In genomic region chr5:148827723-148828122, GRCh38 we compare ENCODE assay signal across 10 cellular contexts. TPM values are rescaled to one million over a fixed set of nuclear protein-coding genes. Genes with fewer than 3 reads are reported as not detected.
A peak's percentile ranks its signal among the peaks of the same experiment; 100 is the strongest.
DNase-seq lines count a peak whose midpoint lies in the region; ATAC-seq and TF ChIP-seq lines count a peak whose summit lies in the region.
"Had no signal": no experiment of that assay in that cellular context is flagged by ENCODE, and none has a peak within 500 bp of the region (broad histone marks: within the 10 kb centered on the region; RNA-seq: fewer than 3 reads in every experiment).

No MANE protein-coding gene starts in this region.

- POLR2A ChIA-PET in activated B cell treated with CpG ODN at 0.5 μM for 24 hours (lab: Charles Lee) (interaction anchor here (1.5 to 1.8 kb wide), 3 partner anchors 22 to 87 kb away, joined by 4 to 5 read pairs (median 4); no protein-coding TSS in a partner anchor), Caco-2 (lab: Charles Lee) (no interaction called here)

- CTCF ChIA-PET in activated B cell treated with CpG ODN at 0.5 μM for 24 hours (lab: Charles Lee), result interaction anchor here (0.9 to 6.4 kb wide), 7 partner anchors 10 to 130 kb away, joined by 3 to 34 read pairs (median 3); no protein-coding TSS in a partner anchor
- CTCF ChIA-PET in Caco-2 (lab: Charles Lee), result no interaction called here

- no peak for TF ChIP-seq CTCF in activated B cell treated with CpG ODN at 0.5 μM for 24 hours (IDR thresholded peaks at IDR 0.05)
- TF ChIP-seq CTCF in kidney epithelial cell (IDR thresholded peaks at IDR 0.05; ENCODE audit: insufficient read depth, low read length, poor library complexity, severe bottlenecking), result no peak
- no peak for TF ChIP-seq CTCF in Caco-2 (IDR thresholded peaks at IDR 0.05; ENCODE audit: insufficient read depth in 1 of 2, low read depth in 1 of 2, low read length in 1 of 2, severe bottlenecking in 1 of 2, unreplicated experiment in 1 of 2)

- BruUV-seq in Caco-2 (replicated peaks; lab: Mats Ljungman, UMichigan), result no TSS peak

- H3K36me3 ChIP-seq in kidney epithelial cell (ENCODE audit: control insufficient read depth, insufficient read depth, low read length), result no peaks in the 10 kb centered on the region
- no peaks in the 10 kb centered on the region for H3K36me3 ChIP-seq in Caco-2 (ENCODE audit: control insufficient read depth, insufficient read depth, low read length)

- no peak for ATAC-seq in activated B cell treated with CpG ODN at 0.5 μM for 24 hours (ENCODE audit: low read depth)
- ATAC-seq in stimulated activated naive CD8-positive, alpha-beta T cell treated with anti-CD3 and anti-CD28 coated beads, Interleukin-15, amount 100 ng/mL, for 72 hours, result no peak
- ATAC-seq: A549 had no signal

- no peaks in the 10 kb centered on the region for H3K9me3 ChIP-seq in Caco-2
- H3K9me3 ChIP-seq: A549 had no signal

- H3K4me1 Mint-ChIP-seq in T-helper 2 cell treated with Interferon-gamma antibody and Interleukin-4, amounts not matched to agents 5 μg/mL and 100 μg/mL, for 36 hours (ENCODE audit: low read depth), result peaks cover 17% of the 10 kb centered on the region
- H3K4me1 Mint-ChIP-seq in activated B cell treated with CpG ODN at 0.5 μM for 24 hours (peaks cover 88% of the 10 kb centered on the region), Caco-2 (ENCODE audit: low read depth, unreplicated experiment) (peaks cover 8% of the 10 kb centered on the region)
- H3K4me1 Mint-ChIP-seq in stimulated activated naive CD8-positive, alpha-beta T cell treated with anti-CD3 and anti-CD28 coated beads, Interleukin-15, amount 100 ng/mL, for 72 hours, result peaks cover 41% of the 10 kb centered on the region

- no peaks in the 10 kb centered on the region for H3K9me3 Mint-ChIP-seq in T-helper 2 cell treated with Interferon-gamma antibody and Interleukin-4, amounts not matched to agents 5 μg/mL and 100 μg/mL, for 36 hours
- H3K9me3 Mint-ChIP-seq in activated B cell treated with CpG ODN at 0.5 μM for 24 hours (no peaks in the 10 kb centered on the region), Caco-2 (ENCODE audit: unreplicated experiment) (no peaks in the 10 kb centered on the region)
- no peaks in the 10 kb centered on the region for H3K9me3 Mint-ChIP-seq in stimulated activated naive CD8-positive, alpha-beta T cell treated with anti-CD3 and anti-CD28 coated beads, Interleukin-15, amount 100 ng/mL, for 72 hours

- peaks cover 4% of the 10 kb centered on the region; the same call in 1 of the 2 replicates for H3K4me1 ChIP-seq in Caco-2

- H3K4me3 ChIP-seq in kidney epithelial cell (ENCODE audit: low read depth, low read length), result peak overlapping the region; percentile 13
- H3K4me3 ChIP-seq in Caco-2 (ENCODE audit: low read depth, low read length), result no peak overlapping the region
- H3K4me3 ChIP-seq: A549 had no signal

- intact Hi-C loops in activated B cell treated with CpG ODN at 0.5 μM for 24 hours (cut with micrococcal nuclease) (loop anchor here (2.0 to 10.0 kb wide), 2 partner anchors 445 to 1127 kb away; partner anchors contain the start of gene FBXO38), Caco-2 (cut with micrococcal nuclease; ENCODE audit: unreplicated experiment) (loop anchor here (2.0 kb wide), 1 partner anchor 19 kb away; no protein-coding TSS in a partner anchor)

- peak overlapping the region; percentile 87 for H3K4me3 Mint-ChIP-seq in T-helper 2 cell treated with Interferon-gamma antibody and Interleukin-4, amounts not matched to agents 5 μg/mL and 100 μg/mL, for 36 hours
- H3K4me3 Mint-ChIP-seq in activated B cell treated with CpG ODN at 0.5 μM for 24 hours (peak overlapping the region; percentile 89), Caco-2 (ENCODE audit: unreplicated experiment) (no peak overlapping the region)
- peak overlapping the region; percentile 88 to 89 for H3K4me3 Mint-ChIP-seq in stimulated activated naive CD8-positive, alpha-beta T cell treated with anti-CD3 and anti-CD28 coated beads, Interleukin-15, amount 100 ng/mL, for 72 hours

- H3K27me3 ChIP-seq in kidney epithelial cell (ENCODE audit: control insufficient read depth, insufficient read depth, low read length) (no peaks in the 10 kb centered on the region), Caco-2 (replicated peaks; ENCODE audit: control insufficient read depth, insufficient read depth, low read length) (no peaks in the 10 kb centered on the region)

- no peak for DNase-seq in T-helper 2 cell treated with Interferon-gamma antibody and Interleukin-4, amounts not matched to agents 5 μg/mL and 100 μg/mL, for 36 hours (ENCODE audit: low spot score)
- DNase-seq in T-helper 2 cell, result no peak
- DNase-seq in activated B cell treated with CpG ODN at 0.5 μM for 24 hours, result no peak
- no peak for DNase-seq in kidney epithelial cell (ENCODE audit: low read depth)
- no peak for DNase-seq in stimulated activated naive CD8-positive, alpha-beta T cell treated with anti-CD3 and anti-CD28 coated beads, Interleukin-15, amount 100 ng/mL, for 72 hours
- no peak for DNase-seq in NAMALWA (ENCODE audit: low spot score)
- no peak for DNase-seq in Caco-2
- no peak for DNase-seq in T-helper 9 cell
- DNase-seq: NCI-H2081 treated with DMSO at 0.1 percent for 48 hours had no signal

- peaks cover 78% of the 10 kb centered on the region for H3K27me3 Mint-ChIP-seq in T-helper 2 cell treated with Interferon-gamma antibody and Interleukin-4, amounts not matched to agents 5 μg/mL and 100 μg/mL, for 36 hours (ENCODE audit: low read depth)
- H3K27me3 Mint-ChIP-seq in activated B cell treated with CpG ODN at 0.5 μM for 24 hours, result no peaks in the 10 kb centered on the region
- H3K27me3 Mint-ChIP-seq in stimulated activated naive CD8-positive, alpha-beta T cell treated with anti-CD3 and anti-CD28 coated beads, Interleukin-15, amount 100 ng/mL, for 72 hours, result peaks cover 27% of the 10 kb centered on the region
- peaks cover 37% of the 10 kb centered on the region for H3K27me3 Mint-ChIP-seq in Caco-2 (ENCODE audit: insufficient read depth, unreplicated experiment)

- H3K36me3 Mint-ChIP-seq in T-helper 2 cell treated with Interferon-gamma antibody and Interleukin-4, amounts not matched to agents 5 μg/mL and 100 μg/mL, for 36 hours (ENCODE audit: low read depth), result no peaks in the 10 kb centered on the region
- H3K36me3 Mint-ChIP-seq in activated B cell treated with CpG ODN at 0.5 μM for 24 hours (ENCODE audit: low read depth) (no peaks in the 10 kb centered on the region), Caco-2 (ENCODE audit: insufficient read depth, unreplicated experiment) (no peaks in the 10 kb centered on the region)

- no peak overlapping the region for H3K27ac Mint-ChIP-seq in T-helper 2 cell treated with Interferon-gamma antibody and Interleukin-4, amounts not matched to agents 5 μg/mL and 100 μg/mL, for 36 hours
- H3K27ac Mint-ChIP-seq in activated B cell treated with CpG ODN at 0.5 μM for 24 hours (peak overlapping the region; percentile 98), Caco-2 (ENCODE audit: unreplicated experiment) (no peak overlapping the region)
- H3K27ac Mint-ChIP-seq in stimulated activated naive CD8-positive, alpha-beta T cell treated with anti-CD3 and anti-CD28 coated beads, Interleukin-15, amount 100 ng/mL, for 72 hours, result no peak overlapping the region

RNA-seq across cellular contexts. Expression of gene ADRB2, which starts 1.3 kb away (rescaled TPM):
- total RNA-seq in activated B cell treated with CpG ODN at 0.5 μM for 24 hours (3.2 TPM in 2 replicates), kidney epithelial cell (0.75 and 1.2 TPM in 2 replicates), Caco-2 (2022) (not detected in 2 replicates)
